1 cellular context compared by ENCODE assay signal in the genomic region with DNA sequence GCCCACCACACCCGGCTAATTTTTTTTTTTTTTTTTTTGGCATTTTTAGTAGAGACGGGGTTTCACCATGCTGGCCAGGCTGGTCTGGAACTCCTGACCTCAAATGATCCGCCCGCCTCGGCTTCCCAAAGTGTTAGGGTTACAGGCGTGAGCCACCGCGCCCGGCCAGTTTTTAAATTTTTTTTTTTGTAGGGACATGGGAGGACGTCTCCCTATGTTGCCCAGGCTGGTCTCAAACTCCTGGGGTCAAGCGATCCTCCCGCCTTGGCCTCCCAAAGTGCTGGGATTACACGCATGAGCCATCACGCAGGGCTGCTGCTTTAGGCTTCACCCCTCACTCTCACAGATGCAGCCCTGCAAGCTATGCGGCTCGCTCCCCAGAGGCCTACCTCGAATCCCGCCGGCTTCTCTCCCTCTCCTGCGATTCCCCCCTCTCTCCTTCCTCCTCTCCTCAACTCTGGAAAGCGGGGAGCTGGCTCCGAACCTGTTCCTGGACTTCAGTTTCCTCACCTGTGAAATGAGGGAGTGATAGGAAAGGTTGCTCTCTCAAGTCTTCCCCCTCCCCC.
TF ChIP-seq lines count a peak whose summit lies in the region.

No MANE protein-coding gene starts in this region.

TF ChIP-seq in H1, 55 proteins besides CTCF, POLR2A, EP300 and RAD21:
- TF ChIP-seq BRCA1 (IDR thresholded peaks at IDR 0.05; ENCODE audit: low read depth, low read length) (no peak), MAFK (IDR thresholded peaks at IDR 0.05; ENCODE audit: low read depth, low read length) (no peak), POU5F1 (IDR thresholded peaks at IDR 0.05; ENCODE audit: low read depth, low read length) (no peak), EZH2 (IDR thresholded peaks at IDR 0.05; ENCODE audit: low read depth, low read length, severe bottlenecking) (no peak), KDM5A (IDR thresholded peaks at IDR 0.05; ENCODE audit: low read length) (no peak), CTBP2 (IDR thresholded peaks at IDR 0.05; ENCODE audit: borderline replicate concordance, insufficient read depth, insufficient read length, low read length) (no peak), JUN (IDR thresholded peaks at IDR 0.05; ENCODE audit: low read depth, low read length) (no peak), TBP (IDR thresholded peaks at IDR 0.05; ENCODE audit: low read depth, low read length) (no peak), NRF1 (IDR thresholded peaks at IDR 0.05; ENCODE audit: low read depth, low read length) (no peak), TAF7 (optimal IDR thresholded peaks at IDR 0.05; ENCODE audit: borderline replicate concordance, low read depth, low read length) (no peak)
- TF ChIP-seq, protein P1, sequence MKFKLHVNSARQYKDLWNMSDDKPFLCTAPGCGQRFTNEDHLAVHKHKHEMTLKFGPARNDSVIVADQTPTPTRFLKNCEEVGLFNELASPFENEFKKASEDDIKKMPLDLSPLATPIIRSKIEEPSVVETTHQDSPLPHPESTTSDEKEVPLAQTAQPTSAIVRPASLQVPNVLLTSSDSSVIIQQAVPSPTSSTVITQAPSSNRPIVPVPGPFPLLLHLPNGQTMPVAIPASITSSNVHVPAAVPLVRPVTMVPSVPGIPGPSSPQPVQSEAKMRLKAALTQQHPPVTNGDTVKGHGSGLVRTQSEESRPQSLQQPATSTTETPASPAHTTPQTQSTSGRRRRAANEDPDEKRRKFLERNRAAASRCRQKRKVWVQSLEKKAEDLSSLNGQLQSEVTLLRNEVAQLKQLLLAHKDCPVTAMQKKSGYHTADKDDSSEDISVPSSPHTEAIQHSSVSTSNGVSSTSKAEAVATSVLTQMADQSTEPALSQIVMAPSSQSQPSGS (IDR thresholded peaks at IDR 0.05; ENCODE audit: low read length): no peak
- TF ChIP-seq, protein P2, sequence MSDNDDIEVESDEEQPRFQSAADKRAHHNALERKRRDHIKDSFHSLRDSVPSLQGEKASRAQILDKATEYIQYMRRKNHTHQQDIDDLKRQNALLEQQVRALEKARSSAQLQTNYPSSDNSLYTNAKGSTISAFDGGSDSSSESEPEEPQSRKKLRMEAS (IDR thresholded peaks at IDR 0.05): no peak
